In the genomic region with DNA sequence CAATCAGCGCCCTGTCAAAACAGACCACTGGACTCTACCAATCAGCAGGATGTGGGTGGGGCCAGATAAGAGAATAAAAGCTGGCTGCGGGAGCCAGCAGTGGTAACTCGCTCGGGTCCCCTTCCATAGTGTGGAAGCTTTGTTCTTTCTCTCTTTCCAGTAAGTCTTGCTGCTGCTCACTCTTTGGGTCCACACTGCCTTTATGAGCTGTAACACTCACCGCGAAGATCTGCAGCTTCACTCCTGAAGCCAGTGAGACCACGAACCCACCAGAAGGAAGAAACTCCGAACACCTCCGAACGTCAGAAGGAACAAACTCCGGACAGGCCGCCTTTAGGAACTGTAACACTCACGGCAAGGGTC, we compare ENCODE assay signal across 7 cellular contexts. TPM values are rescaled to one million over a fixed set of nuclear protein-coding genes. Genes with fewer than 3 reads are reported as not detected.
DNase-seq lines count a peak whose midpoint lies in the region; ATAC-seq and TF ChIP-seq lines count a peak whose summit lies in the region.
"Not testable (repeated sequence)": the region's sequence is repeated elsewhere in the genome, so short reads cannot be mapped to it uniquely, and the experiment has no call there.

No MANE protein-coding gene starts in this region.

- not testable (repeated sequence) for H3K9ac ChIP-seq in endodermal cell (ENCODE audit: extremely low read depth, low read length, poor library complexity, severe bottlenecking)

- peak overlapping the region; percentile 43 for H3K27ac Mint-ChIP-seq in CD4-positive, alpha-beta T cell
- not testable (repeated sequence) for H3K27ac Mint-ChIP-seq in T-helper 17 cell; activated naive CD8-positive, alpha-beta T cell treated with anti-CD3 and anti-CD28 coated beads, Interleukin-2, amount 10 ng/mL, durations not matched to agents 7 days and 5 days
- peak overlapping the region; percentile 50 for H3K27ac Mint-ChIP-seq in endodermal cell
- H3K27ac Mint-ChIP-seq in natural killer cell: peak overlapping the region; percentile 75 to 78

- 92% methylated on average over 9 to 12 of the region's 13 CpGs for WGBS in endodermal cell (ENCODE audit: insufficient coverage in 1 of 2, insufficient read length in 1 of 2), 2 experiments

- not testable (repeated sequence) for H3K27ac ChIP-seq in CD4-positive, alpha-beta T cell (ENCODE audit: low read depth, low read length); HEK293 (ENCODE audit: extremely low read depth, low read depth, low read length); endodermal cell (ENCODE audit: low read depth, low read length)
- H3K27ac ChIP-seq in neutrophil: peak overlapping the region; percentile 55

- ATAC-seq in CD4-positive, alpha-beta T cell (ENCODE audit: poor library complexity); T-helper 17 cell; activated naive CD8-positive, alpha-beta T cell treated with anti-CD3 and anti-CD28 coated beads, Interleukin-2, amount 10 ng/mL, durations not matched to agents 7 days and 5 days (ENCODE audit: low read depth); natural killer cell: not testable (repeated sequence)

- not testable (repeated sequence) for H3K4me1 ChIP-seq in HEK293 (ENCODE audit: control insufficient read depth, insufficient read depth, low read length); endodermal cell (ENCODE audit: control insufficient read depth, insufficient read depth, low read length)
- peaks cover 63 to 81% of the 10 kb centered on the region in 2 experiments for H3K4me1 ChIP-seq in neutrophil (ENCODE audit: control insufficient read depth in 1 of 2, insufficient read depth in 1 of 2, low read depth in 1 of 2, low read length in 1 of 2)

- not testable (repeated sequence) for H3K4me3 Mint-ChIP-seq in CD4-positive, alpha-beta T cell; endodermal cell
- H3K4me3 Mint-ChIP-seq in T-helper 17 cell: peak overlapping the region; percentile 69
- H3K4me3 Mint-ChIP-seq in activated naive CD8-positive, alpha-beta T cell treated with anti-CD3 and anti-CD28 coated beads, Interleukin-2, amount 10 ng/mL, durations not matched to agents 7 days and 5 days: peak overlapping the region; percentile 30
- H3K4me3 Mint-ChIP-seq in natural killer cell: peak overlapping the region; percentile 80

- not testable (repeated sequence) for H3K9me3 Mint-ChIP-seq in CD4-positive, alpha-beta T cell; activated naive CD8-positive, alpha-beta T cell treated with anti-CD3 and anti-CD28 coated beads, Interleukin-2, amount 10 ng/mL, durations not matched to agents 7 days and 5 days; endodermal cell; natural killer cell

- peaks cover 62% of the 10 kb centered on the region for H3K36me3 Mint-ChIP-seq in CD4-positive, alpha-beta T cell (ENCODE audit: low read depth)
- not testable (repeated sequence) for H3K36me3 Mint-ChIP-seq in T-helper 17 cell (ENCODE audit: low read depth); natural killer cell
- peaks cover 26% of the 10 kb centered on the region for H3K36me3 Mint-ChIP-seq in activated naive CD8-positive, alpha-beta T cell treated with anti-CD3 and anti-CD28 coated beads, Interleukin-2, amount 10 ng/mL, durations not matched to agents 7 days and 5 days
- H3K36me3 Mint-ChIP-seq in endodermal cell (ENCODE audit: low read depth): peaks cover 52% of the 10 kb centered on the region

- CTCF ChIA-PET in CD4-positive, alpha-beta T cell (lab: Charles Lee): not testable (repeated sequence)
- CTCF ChIA-PET in HEK293 (lab: Yijun Ruan, JAX): interaction anchor here (1.3 kb wide), 1 partner anchor 145 kb away, joined by 6 read pairs; no protein-coding TSS in a partner anchor

- not testable (repeated sequence) for H3K27me3 ChIP-seq in CD4-positive, alpha-beta T cell (ENCODE audit: control insufficient read depth, insufficient read depth, low read length); endodermal cell (ENCODE audit: control insufficient read depth, insufficient read depth, low read length, poor library complexity, severe bottlenecking); neutrophil

- H3K4me3 ChIP-seq in HEK293 (ENCODE audit: low read depth, low read length); endodermal cell (ENCODE audit: low read length); neutrophil (ENCODE audit: low read depth in 1 of 2, low read length in 1 of 2): not testable (repeated sequence)

- intact Hi-C loops in CD4-positive, alpha-beta T cell (cut with DNase I, micrococcal nuclease); natural killer cell (cut with micrococcal nuclease): not testable (repeated sequence)

- TF ChIP-seq CTCF in CD4-positive, alpha-beta T cell (IDR thresholded peaks at IDR 0.05); HEK293 (tag by site-specific recombination; IDR thresholded peaks at IDR 0.05); endodermal cell (conservative IDR thresholded peaks at IDR 0.05); natural killer cell (IDR thresholded peaks at IDR 0.05); neutrophil (IDR thresholded peaks at IDR 0.05): not testable (repeated sequence)

- not testable (repeated sequence) for H3K9me3 ChIP-seq in CD4-positive, alpha-beta T cell (ENCODE audit: control insufficient read depth, low read length); HEK293 (ENCODE audit: control insufficient read depth, insufficient read depth, low read depth, low read length); T-helper 17 cell (ENCODE audit: control insufficient read depth, low read length, poor library complexity, severe bottlenecking); neutrophil
- H3K9me3 ChIP-seq in endodermal cell (ENCODE audit: control insufficient read depth, low read length): peaks cover 13% of the 10 kb centered on the region

- H3K36me3 ChIP-seq in HEK293 (ENCODE audit: control insufficient read depth in 2 of 2, insufficient read depth in 1 of 2, low read length in 2 of 2) (peaks cover 16 to 34% of the 10 kb centered on the region in 2 experiments; a peak in 2 of 3 replicates), endodermal cell (ENCODE audit: control insufficient read depth, insufficient read depth, low read length) (peaks cover 41% of the 10 kb centered on the region), neutrophil (peaks cover 24% of the 10 kb centered on the region)

- POLR2A ChIA-PET in CD4-positive, alpha-beta T cell (lab: Charles Lee): interaction anchor here (0.6 kb wide), 1 partner anchor 103 kb away, joined by 3 read pairs; no protein-coding TSS in a partner anchor
- POLR2A ChIA-PET in HEK293 (lab: Yijun Ruan, JAX): interaction anchor here (0.6 to 1.8 kb wide), 3 partner anchors 9 to 1615 kb away, joined by 5 to 8 read pairs (median 7); a partner anchor contains a TSS
- POLR2A ChIA-PET in activated naive CD8-positive, alpha-beta T cell treated with anti-CD3 and anti-CD28 coated beads, Interleukin-2, amount 10 ng/mL, durations not matched to agents 7 days and 5 days (lab: Charles Lee): not testable (repeated sequence)

- H3K4me1 Mint-ChIP-seq in CD4-positive, alpha-beta T cell (ENCODE audit: low read depth): peaks cover 59% of the 10 kb centered on the region
- H3K4me1 Mint-ChIP-seq in T-helper 17 cell (peaks cover 43% of the 10 kb centered on the region), natural killer cell (peaks cover 69 to 74% of the 10 kb centered on the region in 2 donors)
- peaks cover 30% of the 10 kb centered on the region for H3K4me1 Mint-ChIP-seq in activated naive CD8-positive, alpha-beta T cell treated with anti-CD3 and anti-CD28 coated beads, Interleukin-2, amount 10 ng/mL, durations not matched to agents 7 days and 5 days
- not testable (repeated sequence) for H3K4me1 Mint-ChIP-seq in endodermal cell

- H3K27me3 Mint-ChIP-seq in CD4-positive, alpha-beta T cell; T-helper 17 cell; activated naive CD8-positive, alpha-beta T cell treated with anti-CD3 and anti-CD28 coated beads, Interleukin-2, amount 10 ng/mL, durations not matched to agents 7 days and 5 days; endodermal cell (ENCODE audit: insufficient read depth); natural killer cell (ENCODE audit: low read depth in 2 of 2): not testable (repeated sequence)

- not testable (repeated sequence) for DNase-seq in CD4-positive, alpha-beta T cell; T-helper 17 cell; activated naive CD8-positive, alpha-beta T cell treated with anti-CD3 and anti-CD28 coated beads, Interleukin-2, amount 10 ng/mL, durations not matched to agents 7 days and 5 days; endodermal cell; natural killer cell

RNA-seq across cellular contexts. Expression of a gene that starts 10.6 kb away (rescaled TPM):
- 10 to 100 TPM; 24.7 to 26.3 TPM for total RNA-seq in CD4-positive, alpha-beta T cell
- 10 to 100 TPM; 38.9 to 42.5 TPM for total RNA-seq in T-helper 17 cell
- total RNA-seq in activated naive CD8-positive, alpha-beta T cell treated with anti-CD3 and anti-CD28 coated beads, Interleukin-2, amount 10 ng/mL, durations not matched to agents 7 days and 5 days: 10 to 100 TPM; 30.9 to 32.5 TPM
- total RNA-seq in endodermal cell: 10 to 100 TPM; 36.5 to 37.3 TPM
- 23.7 TPM for polyA plus RNA-seq in endodermal cell (2013, experiment 1 of 2)
- polyA plus RNA-seq in endodermal cell (2013, experiment 2 of 2): 22.3 TPM
- 100 to 1,000 TPM; 100 to 122 (median 106) TPM for total RNA-seq in natural killer cell

RNA-seq across cellular contexts. Expression of a gene that starts 28.4 kb away (rescaled TPM):
- 10 to 100 TPM; 19.6 to 19.7 TPM for total RNA-seq in CD4-positive, alpha-beta T cell
- total RNA-seq in T-helper 17 cell: 10 to 100 TPM; 25.2 to 25.9 TPM
- total RNA-seq in activated naive CD8-positive, alpha-beta T cell treated with anti-CD3 and anti-CD28 coated beads, Interleukin-2, amount 10 ng/mL, durations not matched to agents 7 days and 5 days: 10 to 100 TPM; 64.4 to 67.5 TPM
- 100 to 1,000 TPM; 137 to 138 TPM for total RNA-seq in endodermal cell
- 84.7 TPM for polyA plus RNA-seq in endodermal cell (2013, experiment 1 of 2)
- 79.2 TPM for polyA plus RNA-seq in endodermal cell (2013, experiment 2 of 2)
- 10 to 100 TPM; 33.9 to 38.9 (median 37.5) TPM for total RNA-seq in natural killer cell

RNA-seq across cellular contexts. Expression of a gene that starts 39.8 kb away (rescaled TPM):
- total RNA-seq in CD4-positive, alpha-beta T cell: 10 to 100 TPM; 59.7 to 63.7 TPM
- 100 to 1,000 TPM in 1 of 2 donors, 10 to 100 TPM in 1; 39.7 to 106 TPM for total RNA-seq in T-helper 17 cell
- total RNA-seq in activated naive CD8-positive, alpha-beta T cell treated with anti-CD3 and anti-CD28 coated beads, Interleukin-2, amount 10 ng/mL, durations not matched to agents 7 days and 5 days: 10 to 100 TPM; 58.9 to 59.0 TPM
- 100 to 1,000 TPM; 104 to 115 TPM for total RNA-seq in endodermal cell
- polyA plus RNA-seq in endodermal cell (2013, experiment 1 of 2): 50.8 TPM
- 45.1 TPM for polyA plus RNA-seq in endodermal cell (2013, experiment 2 of 2)
- total RNA-seq in natural killer cell: 10 to 100 TPM; 48.0 to 66.7 (median 54.2) TPM

RNA-seq across cellular contexts. Expression of a gene that starts 55.0 kb away (rescaled TPM):
- 10 to 100 TPM; 31.2 to 32.6 TPM for total RNA-seq in CD4-positive, alpha-beta T cell
- total RNA-seq in T-helper 17 cell: 10 to 100 TPM; 31.9 to 39.8 TPM
- 1 to 10 TPM; 8.2 to 8.8 TPM for total RNA-seq in activated naive CD8-positive, alpha-beta T cell treated with anti-CD3 and anti-CD28 coated beads, Interleukin-2, amount 10 ng/mL, durations not matched to agents 7 days and 5 days
- total RNA-seq in endodermal cell: 100 to 1,000 TPM; 274 to 350 TPM
- polyA plus RNA-seq in endodermal cell (2013, experiment 1 of 2): 292 TPM
- polyA plus RNA-seq in endodermal cell (2013, experiment 2 of 2): 276 TPM
- total RNA-seq in natural killer cell: 10 to 100 TPM; 10.7 to 27.4 (median 25.4) TPM

RNA-seq across cellular contexts. Expression of a gene that starts 59.0 kb away (rescaled TPM):
- total RNA-seq in CD4-positive, alpha-beta T cell: not detected
- total RNA-seq in T-helper 17 cell (under 1 TPM in 1 of 2 donors, not detected in 1; 0.99 TPM), endodermal cell (1 to 10 TPM; 2.9 to 9.9 TPM), natural killer cell (not detected)
- total RNA-seq in activated naive CD8-positive, alpha-beta T cell treated with anti-CD3 and anti-CD28 coated beads, Interleukin-2, amount 10 ng/mL, durations not matched to agents 7 days and 5 days: under 1 TPM in 1 of 2 experiments, not detected in 1; 0.31 TPM
- polyA plus RNA-seq in endodermal cell (2013, experiment 1 of 2): 3.8 TPM
- 2.4 TPM for polyA plus RNA-seq in endodermal cell (2013, experiment 2 of 2)
